10 cellular contexts compared by ENCODE assay signal in the genomic region with DNA sequence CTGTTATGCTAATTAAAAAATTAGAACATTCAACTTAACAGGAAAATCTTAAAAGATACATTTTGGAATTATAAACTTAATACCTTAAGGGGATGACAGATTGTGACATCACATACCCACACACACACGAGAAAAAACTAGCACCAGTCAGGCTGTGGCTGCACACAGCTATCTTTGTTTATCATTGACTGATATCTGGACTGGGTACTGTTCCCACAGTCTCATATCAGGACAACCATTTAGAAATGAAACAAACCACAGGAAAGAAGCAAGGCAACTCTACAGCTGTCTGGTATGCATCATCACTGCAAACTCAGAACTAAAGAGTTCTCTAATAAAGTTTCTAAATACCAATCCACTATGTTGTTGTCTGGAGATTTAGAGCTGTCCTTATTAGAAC.
DNase-seq lines count a peak whose midpoint lies in the region; ATAC-seq and TF ChIP-seq lines count a peak whose summit lies in the region.
"Had no signal": no experiment of that assay in that cellular context is flagged by ENCODE, and none has a peak within 500 bp of the region (broad histone marks: within the 10 kb centered on the region; RNA-seq: fewer than 3 reads in every experiment).

No MANE protein-coding gene starts in this region.

- H3K9ac ChIP-seq in H9 (ENCODE audit: extremely low read depth, insufficient read length, low read length), result no peak overlapping the region

- H3K9me3 ChIP-seq in H9 (ENCODE audit: control insufficient read depth, low read depth, low read length), result peaks cover 6% of the 10 kb centered on the region

- no peaks in the 10 kb centered on the region for H4K20me1 ChIP-seq in H9 (ENCODE audit: control insufficient read depth, insufficient read depth, insufficient read length)

- H3K27ac ChIP-seq in H9 (ENCODE audit: insufficient read length, low read depth, low read length), result no peak overlapping the region
- H3K27ac ChIP-seq: skin epidermis had no signal

- H4K5ac ChIP-seq in H9 (ENCODE audit: insufficient read length, low read depth, low read length), result no peak overlapping the region

- H2AFZ ChIP-seq in H9 (ENCODE audit: low read length), result no peak overlapping the region

- H2AK5ac ChIP-seq in H9 (ENCODE audit: insufficient read length, low read length), result no peak overlapping the region

- peaks cover 9 to 17% (median 9%) of the 10 kb centered on the region in 3 experiments for H3K36me3 Mint-ChIP-seq in H9 (ENCODE audit: insufficient read depth in 1 of 3, low read depth in 3 of 3)

- no peak overlapping the region for H3K23ac ChIP-seq in H9 (ENCODE audit: insufficient read length, low read depth, low read length)

- H2BK120ac ChIP-seq in H9 (ENCODE audit: low read depth, low read length, poor library complexity, severe bottlenecking), result no peak overlapping the region

- ATAC-seq in GM21528 (IDR thresholded peaks at IDR 0.05; ENCODE audit: low FRiP score, unreplicated experiment), result peak; percentile 82

- no peak overlapping the region for H2BK20ac ChIP-seq in H9 (ENCODE audit: low read depth, low read length, poor library complexity, severe bottlenecking)

- H3K27me3 ChIP-seq in H9 (ENCODE audit: insufficient read depth, low read length), result no peaks in the 10 kb centered on the region

- DNase-seq in GM13976 (ENCODE audit: low spot score) (peak; percentile 44), kidney tubule cell (ENCODE audit: low spot score) (peak; percentile 40), SIG-M5 (lab: John Stamatoyannopoulos, UW) (no peak), cerebellar cortex (ENCODE audit: low spot score) (no peak), NCI-H524 treated with DMSO at 0.1 percent for 48 hours (lab: John Stamatoyannopoulos, UW) (no peak), H9 (no peak)
- peak; percentile 69 for DNase-seq in Jurkat, Clone E6-1 (ENCODE audit: low read depth, low spot score)

- no peak overlapping the region for H3K4ac ChIP-seq in H9 (ENCODE audit: low read depth, low read length)

- H3K4me1 Mint-ChIP-seq in H9, result peaks cover 11 to 13% of the 10 kb centered on the region in 2 experiments

- no peaks in the 10 kb centered on the region for H3K79me1 ChIP-seq in H9 (ENCODE audit: insufficient read depth, low read depth, low read length, poor library complexity, severe bottlenecking)

- H2BK12ac ChIP-seq in H9 (ENCODE audit: insufficient read length, low read depth, low read length), result no peak overlapping the region

- H3K4me1 ChIP-seq in H9 (ENCODE audit: insufficient read depth, low read length), result peaks cover 4% of the 10 kb centered on the region; the same call in 1 of the 2 replicates

- H4K8ac ChIP-seq in H9 (replicated peaks; ENCODE audit: insufficient read length, low read depth, low read length), result no peak overlapping the region

- H3K9me3 Mint-ChIP-seq in H9, result peaks cover 8 to 9% of the 10 kb centered on the region in 2 experiments

- H3K27me3 Mint-ChIP-seq in H9 (ENCODE audit: low read depth), result no peaks in the 10 kb centered on the region
- H3K27me3 Mint-ChIP-seq: IgD-negative memory B cell had no signal

- in situ Hi-C loops in GM13976 (cut with MboI; ENCODE audit: low sequenced_read_pairs, unreplicated experiment), result no loop called here

- no peak overlapping the region for H3K4me3 Mint-ChIP-seq in H9
- H3K4me3 Mint-ChIP-seq: IgD-negative memory B cell had no signal

- no peaks in the 10 kb centered on the region for H3K23me2 ChIP-seq in H9 (ENCODE audit: insufficient read length, low read depth, low read length, poor library complexity, severe bottlenecking)

- no peak overlapping the region for H3K4me2 ChIP-seq in H9 (ENCODE audit: insufficient read depth, insufficient read length, low read length)

- no peaks in the 10 kb centered on the region for H3K79me2 ChIP-seq in H9 (ENCODE audit: insufficient read depth, low read length)

- H2BK15ac ChIP-seq in H9 (ENCODE audit: low read depth, low read length), result no peak overlapping the region

- H3K27ac Mint-ChIP-seq in H9, result no peak overlapping the region
- H3K27ac Mint-ChIP-seq: IgD-negative memory B cell had no signal

- H4K91ac ChIP-seq in H9 (ENCODE audit: insufficient read length, low read depth, low read length), result no peak overlapping the region

- no peak overlapping the region for H2BK5ac ChIP-seq in H9 (ENCODE audit: insufficient read length, low read length)

- no CpG with 5 or more reads among the region's 1 CpG for WGBS in H9 (ENCODE audit: extremely low coverage, insufficient read length, low lambda C conversion rate)

- no peak overlapping the region for H3K56ac ChIP-seq in H9 (ENCODE audit: insufficient read length, low read depth, low read length)

- TF ChIP-seq CTCF in GM13976 (IDR thresholded peaks at IDR 0.05; ENCODE audit: borderline replicate concordance, control extremely low read depth, extremely low read depth, insufficient read depth, missing control alignments) (no peak), H9 (conservative IDR thresholded peaks at IDR 0.05) (no peak)

- no peak overlapping the region for H3K18ac ChIP-seq in H9 (ENCODE audit: insufficient read length, low read depth, low read length)

- H3K4me3 ChIP-seq in Jurkat, Clone E6-1 (ENCODE audit: low read length), result no peak overlapping the region
- H3K4me3 ChIP-seq: skin epidermis had no signal

- H3T11ph ChIP-seq in H9 (ENCODE audit: low read length), result no peak overlapping the region

- H3K14ac ChIP-seq in H9 (ENCODE audit: insufficient read depth, low read length), result no peak overlapping the region

Comparison
In these comparisons a context has a peak if more than half of its experiments do, and no peak if none do; other contexts are left out.
1. DNase-seq: peak in GM13976 (single experiment), Jurkat, Clone E6-1 (single experiment) and kidney tubule cell (single experiment); none in SIG-M5 (single experiment), cerebellar cortex (single experiment), NCI-H524 treated with DMSO at 0.1 percent for 48 hours (single experiment) and H9 (single experiment).